8 cellular contexts compared by ENCODE assay signal in genomic region chr1:179877586-179878265, GRCh38. TPM values are rescaled to one million over a fixed set of nuclear protein-coding genes. Genes with fewer than 3 reads are reported as not detected.
DNase-seq lines count a peak whose midpoint lies in the region; ATAC-seq, FAIRE-seq and TF ChIP-seq lines count a peak whose summit lies in the region.

Gene TOR1AIP2 (minus strand): TSS chr1:179877803. CDS start chr1:179852665, 25,138 bp downstream.

- TF ChIP-seq EP300 in H1 (IDR thresholded peaks at IDR 0.05; ENCODE audit: borderline replicate concordance in 1 of 2, low read depth in 2 of 2, low read length in 2 of 2), result no peak

- H2BK5ac ChIP-seq in H1 (ENCODE audit: low read depth, low read length), result no peak within 1 kb of the TSS
- H2BK5ac ChIP-seq in mesendoderm (ENCODE audit: low read length), result no peak within 1 kb of the TSS

- H3K27ac ChIP-seq in H1 (ENCODE audit: low read depth, low read length) (no peak within 1 kb of the TSS), mesendoderm (ENCODE audit: low read depth, low read length) (no peak within 1 kb of the TSS)

- peaks cover 0 to 44% of the 10 kb centered on the region in 2 experiments; a peak in 2 of 4 replicates for H3K79me2 ChIP-seq in H1 (ENCODE audit: control insufficient read depth in 1 of 2, insufficient read depth in 2 of 2, low read length in 2 of 2)
- H3K79me2 ChIP-seq in mesendoderm (ENCODE audit: control insufficient read depth, insufficient read depth, low read length), result peaks cover 30% of the 10 kb centered on the region

- H3K27me3 ChIP-seq in H1 (replicated peaks in 1 of 4; ENCODE audit: control insufficient read depth in 3 of 4, extremely low read depth in 1 of 4, insufficient read depth in 3 of 4, low read length in 3 of 4) (no peaks in the 10 kb centered on the region), mesendoderm (ENCODE audit: insufficient read depth, low read length, poor library complexity) (no peaks in the 10 kb centered on the region)

- peaks cover 8% of the 10 kb centered on the region; the same call in 1 of the 2 replicates for H3K79me1 ChIP-seq in H1 (ENCODE audit: low read depth, low read length)
- peaks cover 3% of the 10 kb centered on the region for H3K79me1 ChIP-seq in mesendoderm (ENCODE audit: low read length)

- FAIRE-seq in H1 (lab: Jason Lieb, UNC), result no peak

- H2BK15ac ChIP-seq in H1 (ENCODE audit: low read length) (no peak within 1 kb of the TSS), mesendoderm (replicated peaks; ENCODE audit: low read depth) (no peak within 1 kb of the TSS)

- CTCF ChIA-PET in H1 (lab: Charles Lee; ENCODE audit: partially characterized antibody), result no interaction called here

- peaks cover 0 to 3% of the 10 kb centered on the region in 2 experiments for H4K20me1 ChIP-seq in H1 (replicated peaks in 1 of 2; ENCODE audit: control insufficient read depth in 1 of 2, insufficient read depth in 2 of 2, low read length in 2 of 2)

- TF ChIP-seq RAD21 in H1 (IDR thresholded peaks at IDR 0.05 in 1 of 2, conservative IDR thresholded peaks at IDR 0.05 in 1 of 2; ENCODE audit: low read depth in 2 of 2, low read length in 2 of 2), result no peak

- peak within 1 kb of the TSS; percentile 70 to 79 for H3K4me2 ChIP-seq in H1 (ENCODE audit: insufficient read depth in 1 of 2, low read depth in 2 of 2, low read length in 2 of 2)
- H3K4me2 ChIP-seq in mesendoderm (ENCODE audit: low read length), result peak within 1 kb of the TSS; percentile 85

- peaks cover 0 to 3% (median 0%) of the 10 kb centered on the region in 4 experiments; a peak in 1 of 7 replicates for H3K4me1 ChIP-seq in H1 (replicated peaks in 1 of 4; ENCODE audit: control insufficient read depth in 3 of 4, insufficient read depth in 4 of 4, low read length in 3 of 4)
- no peaks in the 10 kb centered on the region for H3K4me1 ChIP-seq in mesendoderm (ENCODE audit: control insufficient read depth, low read depth, low read length)

- peak within 1 kb of the TSS; percentile 78 to 94 (median 88) for H3K4me3 ChIP-seq in H1 (ENCODE audit: extremely low read depth in 1 of 4, insufficient read depth in 2 of 4, low read depth in 3 of 4, low read length in 4 of 4)
- H3K4me3 ChIP-seq in mesendoderm (ENCODE audit: low read length), result peak within 1 kb of the TSS; percentile 85

- 3% methylated on average over 31 of the region's 31 CpGs; no CpG with 5 or more reads in 1 of the 2 experiments for WGBS in H1 (ENCODE audit: extremely low coverage in 1 of 2, insufficient coverage in 1 of 2, insufficient read length in 1 of 2, insufficient replicate concordance in 2 of 2, low coverage in 1 of 2, low lambda C conversion rate in 2 of 2, missing lambda C conversion rate in 1 of 2), 2 experiments
- WGBS in mesendoderm (ENCODE audit: extremely low coverage, insufficient coverage, low lambda C conversion rate), result 80% methylated on average over 1 of the region's 31 CpGs

- no peak within 1 kb of the TSS for H2BK12ac ChIP-seq in H1 (ENCODE audit: low read depth, low read length)

- H4K91ac ChIP-seq in H1 (replicated peaks; ENCODE audit: insufficient read length, low read length), result no peak within 1 kb of the TSS

- H3K14ac ChIP-seq in H1 (ENCODE audit: insufficient read length), result no peak within 1 kb of the TSS

- ATAC-seq in GM19467 (IDR thresholded peaks at IDR 0.05; ENCODE audit: unreplicated experiment), result peak; percentile 60

- peak; percentile 87 to 99 for TF ChIP-seq POLR2A in H1 (IDR thresholded peaks at IDR 0.05; ENCODE audit: control extremely low read depth in 1 of 2, low read depth in 2 of 2, low read length in 2 of 2)

- H3K9ac ChIP-seq in H1 (replicated peaks in 1 of 4; ENCODE audit: extremely low read depth in 1 of 4, low read depth in 3 of 4, low read length in 3 of 4) (peak within 1 kb of the TSS in 2 of 4 experiments; percentile 34 to 91; a peak in 4 of 7 replicates), mesendoderm (ENCODE audit: low read length) (peak within 1 kb of the TSS; percentile 89)

- no peak within 1 kb of the TSS for H2BK120ac ChIP-seq in H1 (replicated peaks; ENCODE audit: low read depth, low read length)
- no peak within 1 kb of the TSS for H2BK120ac ChIP-seq in mesendoderm (ENCODE audit: low read depth, low read length)

- peak; percentile 64 for DNase-seq in CMK (ENCODE audit: low read depth)
- peak; percentile 41 for DNase-seq in HS-27A (ENCODE audit: low read depth)
- peak; percentile 86 for DNase-seq in NOMO-1 treated with dmso at 0.1 percent for 144 hours (lab: John Stamatoyannopoulos, UW; ENCODE audit: unreplicated experiment)
- DNase-seq in activated CD8-positive, alpha-beta memory T cell treated with anti-CD3 and anti-CD28 coated beads for 48 hours (ENCODE audit: low read depth in 2 of 3, low spot score in 2 of 3), result peak; percentile 65 to 73 (median 71)
- DNase-seq in H1 (ENCODE audit: low read depth in 1 of 2, low spot score in 2 of 2), result peak; percentile 62 to 86
- DNase-seq in mesendoderm, result peak; percentile 96
- DNase-seq in stimulated activated CD8-positive, alpha-beta memory T cell treated with anti-CD3 and anti-CD28 coated beads, Interleukin-15, amount 100 ng/mL, for 24 hours (ENCODE audit: low read depth), result peak; percentile 71

- H2AFZ ChIP-seq in H1 (ENCODE audit: low read length), result peak within 1 kb of the TSS; percentile 97

- POLR2A ChIA-PET in H1 (lab: Charles Lee; ENCODE audit: partially characterized antibody), result interaction anchor here (1.0 kb wide), 1 partner anchor 9 kb away, joined by 4 read pairs; no protein-coding TSS in a partner anchor

- H4K5ac ChIP-seq in H1 (ENCODE audit: insufficient read length, low read depth, low read length), result no peak within 1 kb of the TSS
- no peak within 1 kb of the TSS for H4K5ac ChIP-seq in mesendoderm (ENCODE audit: low read length)

- H3K4ac ChIP-seq in H1 (replicated peaks; ENCODE audit: insufficient read length, low read depth, low read length), result no peak within 1 kb of the TSS
- no peak within 1 kb of the TSS for H3K4ac ChIP-seq in mesendoderm (ENCODE audit: low read depth, low read length)

- H2AK5ac ChIP-seq in H1 (ENCODE audit: low read depth, low read length) (no peak within 1 kb of the TSS; the same call in 1 of the 2 replicates), mesendoderm (ENCODE audit: low read length) (no peak within 1 kb of the TSS)

- no peak for TF ChIP-seq CTCF in H1 (IDR thresholded peaks at IDR 0.05; ENCODE audit: control extremely low read depth in 1 of 3, insufficient read depth in 1 of 3, low read depth in 1 of 3, low read length in 3 of 3)

- H4K8ac ChIP-seq in H1 (ENCODE audit: extremely low read depth, insufficient read depth, low read length) (no peak within 1 kb of the TSS), mesendoderm (ENCODE audit: low read depth, low read length) (no peak within 1 kb of the TSS)

- no peaks in the 10 kb centered on the region for H3K9me3 ChIP-seq in H1 (ENCODE audit: insufficient read depth in 2 of 2, low read depth in 1 of 2, low read length in 1 of 2)

- H3K23me2 ChIP-seq in H1 (ENCODE audit: low read depth, low read length), result peaks cover 7% of the 10 kb centered on the region; the same call in 1 of the 2 replicates

- H3K36me3 ChIP-seq in H1 (ENCODE audit: control insufficient read depth in 2 of 4, insufficient read depth in 4 of 4, low read length in 3 of 4) (peaks cover 2 to 12% (median 7%) of the 10 kb centered on the region in 4 experiments; a peak in 5 of 8 replicates), mesendoderm (ENCODE audit: control insufficient read depth, insufficient read depth, low read length) (no peaks in the 10 kb centered on the region)

- H2BK20ac ChIP-seq in H1 (ENCODE audit: low read length), result no peak within 1 kb of the TSS

- no peak within 1 kb of the TSS for H3K18ac ChIP-seq in H1 (ENCODE audit: extremely low read depth, low read length)
- H3K18ac ChIP-seq in mesendoderm (ENCODE audit: low read length), result no peak within 1 kb of the TSS

- H3K23ac ChIP-seq in H1 (ENCODE audit: insufficient read length) (no peak within 1 kb of the TSS), mesendoderm (ENCODE audit: low read length) (no peak within 1 kb of the TSS)

- H3K56ac ChIP-seq in H1 (replicated peaks; ENCODE audit: insufficient read length, low read depth, low read length), result no peak within 1 kb of the TSS
- peak within 1 kb of the TSS; percentile 93 for H3K56ac ChIP-seq in mesendoderm (ENCODE audit: low read length)

TF ChIP-seq in H1, 55 proteins besides CTCF, POLR2A, EP300 and RAD21 (continues in another document):
- TF ChIP-seq SP1 (IDR thresholded peaks at IDR 0.05; ENCODE audit: low read depth, low read length) (peak; percentile 37; the same call in 1 of the 2 replicates), GABPA (IDR thresholded peaks at IDR 0.05; ENCODE audit: borderline replicate concordance, insufficient read depth, low read length) (peak; percentile 95), KDM4A (IDR thresholded peaks at IDR 0.05; ENCODE audit: low read depth, low read length, severe bottlenecking) (peak; percentile 50), ATF3 (IDR thresholded peaks at IDR 0.05; ENCODE audit: insufficient read depth, low read depth, low read length) (0 out of 2 replicates have a peak, but pooled peaks have one; percentile 32), USF2 (IDR thresholded peaks at IDR 0.05; ENCODE audit: low read length) (0 out of 2 replicates have a peak, but pooled peaks have one; percentile 3), CREB1 (IDR thresholded peaks at IDR 0.05) (peak; percentile 93), POLR2AphosphoS5 (IDR thresholded peaks at IDR 0.05; ENCODE audit: low read depth, low read length) (peak; percentile 96)

RNA-seq across cellular contexts. Expression of gene TOR1AIP2, which starts in this region (rescaled TPM):
- 72.0 and 75.2 TPM in 2 replicates for total RNA-seq in H1 (2021; fragmentation: NEBNext Ultra II Directional; extraction: Animal tissue kit (Norgen Biotek cat#: 25700))
- 7.8 and 12.1 TPM in 2 replicates for polyA plus RNA-seq in H1 (2011; rRNA removed)
- 14.0 TPM for polyA plus RNA-seq in H1 (2011; cell fraction: cytosol; rRNA removed)
- polyA plus RNA-seq in H1 (2011; cell fraction: nucleus; rRNA removed), result 6.5 TPM
- 11.2 to 19.1 TPM (median 13.9 TPM) in 4 replicates for polyA plus RNA-seq in H1 (2012, experiment 1 of 2)
- polyA plus RNA-seq in H1 (2012, experiment 2 of 2), result 2.5 TPM
- polyA plus RNA-seq in H1 (2013, experiment 1 of 2), result 35.0 TPM
- 36.1 TPM for polyA plus RNA-seq in H1 (2013, experiment 2 of 2)
- polyA minus RNA-seq in H1 (2011; rRNA and poly(A)+ RNA removed), result 56.9 and 66.4 TPM in 2 replicates
- 27.4 TPM for polyA minus RNA-seq in H1 (2011; cell fraction: cytosol; rRNA and poly(A)+ RNA removed)
- polyA minus RNA-seq in H1 (2011; cell fraction: nucleus; rRNA and poly(A)+ RNA removed), result 33.1 TPM
- polyA plus RNA-seq in mesendoderm (2013, experiment 1 of 2), result 33.9 TPM
- polyA plus RNA-seq in mesendoderm (2013, experiment 2 of 2), result 33.6 TPM

Comparison
In these comparisons a context has a peak if more than half of its experiments do, and no peak if none do; other contexts are left out.
1. DNase-seq: peak in every context shown above with its lines; median percentile 96 in mesendoderm; 86 in NOMO-1 treated with dmso at 0.1 percent for 144 hours; 74 in H1; 71 in activated CD8-positive, alpha-beta memory T cell treated with anti-CD3 and anti-CD28 coated beads for 48 hours; 71 in stimulated activated CD8-positive, alpha-beta memory T cell treated with anti-CD3 and anti-CD28 coated beads, Interleukin-15, amount 100 ng/mL, for 24 hours; 64 in CMK; 41 in HS-27A.